ENCODE assay signal across 20 cellular contexts in genomic region chr2:98514096-98514639, GRCh38.
A peak's percentile ranks its signal among the peaks of the same experiment; 100 is the strongest.
DNase-seq lines count a peak whose midpoint lies in the region; ATAC-seq and TF ChIP-seq lines count a peak whose summit lies in the region.
"Had no signal": no experiment of that assay in that cellular context is flagged by ENCODE, and none has a peak within 500 bp of the region (broad histone marks: within the 10 kb centered on the region; RNA-seq: fewer than 3 reads in every experiment).

No MANE protein-coding gene starts in this region.

- H3K27me3 ChIP-seq in MM.1S (replicated peaks; ENCODE audit: insufficient read depth, low read length) (no peaks in the 10 kb centered on the region), osteoblast (ENCODE audit: insufficient read depth, low read length) (no peaks in the 10 kb centered on the region)
- H3K27me3 ChIP-seq: BLaER1 treated with 17β-estradiol and CSF1 and Interleukin-3, amounts not matched to agents 10 nM and 100 nM; testis had no signal

- H3K79me2 ChIP-seq in MM.1S (ENCODE audit: low read length) (peaks cover 100% of the 10 kb centered on the region), osteoblast (ENCODE audit: insufficient read depth, low read length) (peaks cover 11% of the 10 kb centered on the region)

- TF ChIP-seq CTCF in MM.1S (IDR thresholded peaks at IDR 0.05; ENCODE audit: low read length), result no peak
- TF ChIP-seq CTCF in osteoblast (IDR thresholded peaks at IDR 0.05; ENCODE audit: extremely low read depth, low read depth, low read length), result no peak

- no peaks in the 10 kb centered on the region for H3K27me3 Mint-ChIP-seq in T-helper 2 cell treated with Interferon-gamma antibody and Interleukin-4, amounts not matched to agents 5 μg/mL and 100 μg/mL, for 36 hours (ENCODE audit: low read depth)
- H3K27me3 Mint-ChIP-seq in effector memory CD8-positive, alpha-beta T cell, result no peaks in the 10 kb centered on the region
- H3K27me3 Mint-ChIP-seq: naive B cell had no signal

- H2AFZ ChIP-seq in MM.1S (ENCODE audit: low read length), result no peak overlapping the region
- H2AFZ ChIP-seq in osteoblast (ENCODE audit: low read length), result no peak overlapping the region

- H3K9me2 ChIP-seq in MM.1S (replicated peaks; ENCODE audit: insufficient read depth, low read length), result no peaks in the 10 kb centered on the region

- H3K9me3 ChIP-seq in MM.1S (replicated peaks; ENCODE audit: insufficient read depth, low read length) (no peaks in the 10 kb centered on the region), osteoblast (ENCODE audit: low read depth, low read length) (no peaks in the 10 kb centered on the region)
- H3K9me3 ChIP-seq: BLaER1 treated with 17β-estradiol and CSF1 and Interleukin-3, amounts not matched to agents 10 nM and 100 nM; lower lobe of right lung; prostate gland; testis had no signal

- H3K4me1 Mint-ChIP-seq in T-helper 2 cell treated with Interferon-gamma antibody and Interleukin-4, amounts not matched to agents 5 μg/mL and 100 μg/mL, for 36 hours (ENCODE audit: low read depth), result peaks cover 39% of the 10 kb centered on the region
- peaks cover 73 to 93% of the 10 kb centered on the region in 2 donors for H3K4me1 Mint-ChIP-seq in effector memory CD8-positive, alpha-beta T cell (ENCODE audit: low read depth in 2 of 2)

- H3K36me3 Mint-ChIP-seq in T-helper 2 cell treated with Interferon-gamma antibody and Interleukin-4, amounts not matched to agents 5 μg/mL and 100 μg/mL, for 36 hours (ENCODE audit: low read depth), result peaks cover 8% of the 10 kb centered on the region
- H3K36me3 Mint-ChIP-seq in effector memory CD8-positive, alpha-beta T cell (ENCODE audit: insufficient read depth), result peaks cover 7% of the 10 kb centered on the region
- H3K36me3 Mint-ChIP-seq: naive B cell had no signal

- no peaks in the 10 kb centered on the region for H3K9me3 Mint-ChIP-seq in T-helper 2 cell treated with Interferon-gamma antibody and Interleukin-4, amounts not matched to agents 5 μg/mL and 100 μg/mL, for 36 hours
- no peaks in the 10 kb centered on the region for H3K9me3 Mint-ChIP-seq in effector memory CD8-positive, alpha-beta T cell
- H3K9me3 Mint-ChIP-seq: activated T-cell treated with anti-CD3 and anti-CD28 coated beads, Interleukin-2, amount 50 U/mL, for 4 hours; naive B cell had no signal

- peak overlapping the region; percentile 44; the same call in 1 of the 2 replicates for H3K4me2 ChIP-seq in MM.1S (ENCODE audit: low read depth, low read length)
- no peak overlapping the region for H3K4me2 ChIP-seq in osteoblast (ENCODE audit: insufficient read depth, low read length)

- H3K27ac ChIP-seq in MM.1S (ENCODE audit: low read length) (peak overlapping the region; percentile 65; the same call in 1 of the 2 replicates), osteoblast (ENCODE audit: low read depth, low read length) (no peak overlapping the region)
- H3K27ac ChIP-seq: lower lobe of right lung, prostate gland had no signal

- no peak for DNase-seq in T-helper 2 cell treated with Interferon-gamma antibody and Interleukin-4, amounts not matched to agents 5 μg/mL and 100 μg/mL, for 36 hours (ENCODE audit: low spot score)
- DNase-seq in T-helper 2 cell (no peak), MM.1S (no peak), osteoblast (ENCODE audit: insufficient read length, low spot score, missing footprints) (peak; percentile 23), NCI-H1048 (lab: John Stamatoyannopoulos, UW) (no peak), glomerular visceral epithelial cell (ENCODE audit: extremely low spot score) (no peak)
- DNase-seq in effector memory CD8-positive, alpha-beta T cell, result no peak
- DNase-seq: activated CD4-positive, alpha-beta T cell treated with anti-CD3 and anti-CD28 coated beads, Interleukin-2, amount 50 U/mL, for 4 hours; activated T-cell treated with anti-CD3 and anti-CD28 coated beads, Interleukin-2, amount 50 U/mL, for 4 hours; effector CD8-positive, alpha-beta T cell; lower lobe of right lung; naive B cell; NCI-H1436; NCI-H345; stimulated activated CD8-positive, alpha-beta memory T cell treated with anti-CD3 and anti-CD28 coated beads, Interleukin-4, amount 100 ng/mL, for 48 hours; SW 1271; testis had no signal

- ATAC-seq in effector memory CD8-positive, alpha-beta T cell (replicated peaks), result no peak
- no peak for ATAC-seq in GM21367 (IDR thresholded peaks at IDR 0.05; ENCODE audit: unreplicated experiment)
- ATAC-seq: lower lobe of right lung had no signal

- no peak overlapping the region for H3K4me3 ChIP-seq in MM.1S (ENCODE audit: low read length)
- no peak overlapping the region for H3K4me3 ChIP-seq in osteoblast (ENCODE audit: insufficient read depth, low read length)
- H3K4me3 ChIP-seq: BLaER1 treated with 17β-estradiol and CSF1 and Interleukin-3, amounts not matched to agents 10 nM and 100 nM; lower lobe of right lung; prostate gland; testis had no signal

- no peak overlapping the region for H3K9ac ChIP-seq in MM.1S (ENCODE audit: low read length)

- H3K36me3 ChIP-seq in MM.1S (replicated peaks; ENCODE audit: insufficient read depth, low read length) (no peaks in the 10 kb centered on the region), osteoblast (ENCODE audit: insufficient read depth, low read length) (no peaks in the 10 kb centered on the region)
- H3K36me3 ChIP-seq: lower lobe of right lung, prostate gland had no signal

- peak overlapping the region; percentile 27 for H3K27ac Mint-ChIP-seq in T-helper 2 cell treated with Interferon-gamma antibody and Interleukin-4, amounts not matched to agents 5 μg/mL and 100 μg/mL, for 36 hours
- peak overlapping the region; percentile 85 to 86 for H3K27ac Mint-ChIP-seq in effector memory CD8-positive, alpha-beta T cell

- H3F3A ChIP-seq in MM.1S (ENCODE audit: insufficient read depth, low read length), result peaks cover 17% of the 10 kb centered on the region

- H3K4me1 ChIP-seq in MM.1S (ENCODE audit: low read length), result peaks cover 75% of the 10 kb centered on the region
- H3K4me1 ChIP-seq in osteoblast (ENCODE audit: insufficient read depth, low read length), result peaks cover 5% of the 10 kb centered on the region
- H3K4me1 ChIP-seq: prostate gland had no signal

- H4K20me1 ChIP-seq in MM.1S (ENCODE audit: insufficient read depth, low read length) (no peaks in the 10 kb centered on the region), osteoblast (ENCODE audit: insufficient read depth, low read length) (peaks cover 2% of the 10 kb centered on the region)

- H3K4me3 Mint-ChIP-seq in T-helper 2 cell treated with Interferon-gamma antibody and Interleukin-4, amounts not matched to agents 5 μg/mL and 100 μg/mL, for 36 hours, result no peak overlapping the region
- peak overlapping the region; percentile 3 to 29 for H3K4me3 Mint-ChIP-seq in effector memory CD8-positive, alpha-beta T cell
- H3K4me3 Mint-ChIP-seq: activated T-cell treated with anti-CD3 and anti-CD28 coated beads, Interleukin-2, amount 50 U/mL, for 4 hours had no signal
